In genomic region chr3:192830279-192831110, GRCh38 we compare ENCODE assay signal across 13 cellular contexts.
A peak's percentile ranks its signal among the peaks of the same experiment; 100 is the strongest.
DNase-seq lines count a peak whose midpoint lies in the region; ATAC-seq lines count a peak whose summit lies in the region.
"Had no signal": no experiment of that assay in that cellular context is flagged by ENCODE, and none has a peak within 500 bp of the region (broad histone marks: within the 10 kb centered on the region; RNA-seq: fewer than 3 reads in every experiment).

No MANE protein-coding gene starts in this region.

- H2BK12ac ChIP-seq in mesenchymal stem cell (ENCODE audit: low read length in 2 of 2), result peak overlapping the region in 1 of 2 experiments; percentile 2

- H3K4ac ChIP-seq in mesenchymal stem cell (ENCODE audit: low read depth in 1 of 2, low read length in 2 of 2), result no peak overlapping the region

- H3K9me3 ChIP-seq in mesenchymal stem cell (ENCODE audit: control insufficient read depth, low read length), result no peaks in the 10 kb centered on the region

- no peaks in the 10 kb centered on the region for H3K27me3 ChIP-seq in mesenchymal stem cell (ENCODE audit: control insufficient read depth in 1 of 2, insufficient read depth in 1 of 2, low read length in 2 of 2)

- H2AK5ac ChIP-seq in mesenchymal stem cell (ENCODE audit: low read length, severe bottlenecking), result no peak overlapping the region

- no peak overlapping the region for H2AFZ ChIP-seq in mesenchymal stem cell (ENCODE audit: low read depth, low read length)

- peak; percentile 79 for ATAC-seq in HG02798 (IDR thresholded peaks at IDR 0.05; ENCODE audit: poor library complexity, unreplicated experiment)

- no peak overlapping the region for H2BK5ac ChIP-seq in mesenchymal stem cell (ENCODE audit: low read depth, low read length, poor library complexity, severe bottlenecking)

- peaks cover 12% of the 10 kb centered on the region for H3K4me1 ChIP-seq in mesenchymal stem cell (ENCODE audit: control insufficient read depth, insufficient read depth, low read depth, low read length)

- peaks cover 14% of the 10 kb centered on the region for H3K79me1 ChIP-seq in mesenchymal stem cell (replicated peaks; ENCODE audit: low read length, poor library complexity, severe bottlenecking)

- peak overlapping the region in 1 of 2 experiments; percentile 40 for H3K4me3 ChIP-seq in mesenchymal stem cell (ENCODE audit: insufficient read depth in 1 of 2, low read depth in 1 of 2, low read length in 2 of 2)
- H3K4me3 ChIP-seq: lung, skin epidermis had no signal

- H3K36me3 ChIP-seq in mesenchymal stem cell (ENCODE audit: control insufficient read depth in 1 of 2, insufficient read depth in 2 of 2, low read depth in 1 of 2, low read length in 2 of 2), result no peaks in the 10 kb centered on the region

- H3K18ac ChIP-seq in mesenchymal stem cell (ENCODE audit: low read depth in 1 of 2, low read length in 2 of 2), result peak overlapping the region in 1 of 2 experiments; percentile 37

- H4K91ac ChIP-seq in mesenchymal stem cell (ENCODE audit: low read length), result no peak overlapping the region

- H3K4me2 ChIP-seq in mesenchymal stem cell (ENCODE audit: low read length, poor library complexity, severe bottlenecking), result no peak overlapping the region

- H3K14ac ChIP-seq in mesenchymal stem cell (ENCODE audit: low read length in 2 of 2), result no peak overlapping the region

- WGBS in mesenchymal stem cell, result 84% methylated on average over 6 of the region's 7 CpGs

- DNase-seq in NCI-H1105 treated with DMSO at 0.1 percent for 48 hours (lab: John Stamatoyannopoulos, UW) (peak; percentile 22), NCI-H1105 (lab: John Stamatoyannopoulos, UW) (no peak), NCI-H510A treated with DMSO at 0.1 percent for 48 hours (lab: John Stamatoyannopoulos, UW) (peak; percentile 57), mesenchymal stem cell (no peak), retina (no peak), epidermal melanocyte (ENCODE audit: insufficient read length, low spot score) (no peak), SK-N-DZ (ENCODE audit: low spot score) (no peak)
- DNase-seq: activated naive CD8-positive, alpha-beta T cell treated with anti-CD3 and anti-CD28 coated beads, Interleukin-2, amount 10 ng/mL, durations not matched to agents 7 days and 5 days; NCI-H345 had no signal

- H3K9ac ChIP-seq in mesenchymal stem cell (ENCODE audit: low read length), result peak overlapping the region; percentile 31

- peak overlapping the region; percentile 39 for H3K27ac ChIP-seq in mesenchymal stem cell (ENCODE audit: low read length, poor library complexity, severe bottlenecking)
- H3K27ac ChIP-seq: VCaP had no signal

- no peak overlapping the region for H2BK120ac ChIP-seq in mesenchymal stem cell (ENCODE audit: low read depth, low read length)

- no peak overlapping the region for H2BK15ac ChIP-seq in mesenchymal stem cell (ENCODE audit: low read depth, poor library complexity, severe bottlenecking)

- H4K8ac ChIP-seq in mesenchymal stem cell (ENCODE audit: low read length), result no peak overlapping the region

- no peak overlapping the region for H3K23ac ChIP-seq in mesenchymal stem cell (ENCODE audit: low read length in 2 of 2)

Comparison
In these comparisons a context has a peak if more than half of its experiments do, and no peak if none do; other contexts are left out.
1. DNase-seq: peak in NCI-H1105 treated with DMSO at 0.1 percent for 48 hours (single experiment) and NCI-H510A treated with DMSO at 0.1 percent for 48 hours (single experiment); none in NCI-H1105 (single experiment), mesenchymal stem cell (single experiment), retina (single experiment), epidermal melanocyte (single experiment) and SK-N-DZ (single experiment).